ENCODE assay signal across 17 cellular contexts in genomic region chr2:168686485-168687191, GRCh38.
A peak's percentile ranks its signal among the peaks of the same experiment; 100 is the strongest.
DNase-seq lines count a peak whose midpoint lies in the region; ATAC-seq and TF ChIP-seq lines count a peak whose summit lies in the region.
"Had no signal": no experiment of that assay in that cellular context is flagged by ENCODE, and none has a peak within 500 bp of the region (broad histone marks: within the 10 kb centered on the region; RNA-seq: fewer than 3 reads in every experiment).

No MANE protein-coding gene starts in this region.

- POLR2A ChIA-PET in activated CD8-positive, alpha-beta T cell treated with anti-CD3 and anti-CD28 coated beads, Interleukin-2, amount 10 ng/mL, durations not matched to agents 7 days and 5 days (lab: Charles Lee) = no interaction called here

- peak; percentile 8 for DNase-seq in 8988T
- DNase-seq in HS-27A (ENCODE audit: low read depth) = peak; percentile 24
- peak; percentile 57 for DNase-seq in astrocyte of the spinal cord (ENCODE audit: low read depth, low spot score)
- DNase-seq in foreskin keratinocyte = peak in 1 of 2 donors; percentile 37
- DNase-seq in activated CD8-positive, alpha-beta T cell treated with anti-CD3 and anti-CD28 coated beads, Interleukin-2, amount 10 ng/mL, durations not matched to agents 7 days and 5 days = no peak
- no peak for DNase-seq in Ammon's horn (ENCODE audit: low spot score)
- DNase-seq in RKO (ENCODE audit: low spot score) = no peak
- no peak for DNase-seq in dorsolateral prefrontal cortex
- DNase-seq: NCI-H510A treated with DMSO at 0.1 percent for 48 hours; stimulated activated CD4-positive, alpha-beta T cell treated with anti-CD3 and anti-CD28 coated beads, Interleukin-15, amount 100 ng/mL, for 24 hours had no signal

- CTCF ChIA-PET in activated CD8-positive, alpha-beta T cell treated with anti-CD3 and anti-CD28 coated beads, Interleukin-2, amount 10 ng/mL, durations not matched to agents 7 days and 5 days (lab: Charles Lee) = interaction anchor here (0.7 to 4.6 kb wide), 8 partner anchors 11 to 350 kb away, joined by 3 to 46 read pairs (median 3); no protein-coding TSS in a partner anchor

- peaks cover 4% of the 10 kb centered on the region for H3K36me3 Mint-ChIP-seq in activated CD8-positive, alpha-beta T cell treated with anti-CD3 and anti-CD28 coated beads, Interleukin-2, amount 10 ng/mL, durations not matched to agents 7 days and 5 days (ENCODE audit: low read depth)
- H3K36me3 Mint-ChIP-seq: natural killer cell treated with Interleukin-12 subunit alpha and Interleukin-12 subunit beta and Interleukin-15 and Interleukin-18, amount 100 ng/mL, for 72 hours had no signal

- H3K27ac ChIP-seq in foreskin keratinocyte (no peak overlapping the region), dorsolateral prefrontal cortex (no peak overlapping the region)
- H3K27ac ChIP-seq: gastroesophageal sphincter, SJSA1, vagina had no signal

- peak; percentile 58 for ATAC-seq in foreskin keratinocyte
- ATAC-seq in activated CD8-positive, alpha-beta T cell treated with anti-CD3 and anti-CD28 coated beads, Interleukin-2, amount 10 ng/mL, durations not matched to agents 7 days and 5 days = no peak
- ATAC-seq: gastroesophageal sphincter; natural killer cell treated with Interleukin-12 subunit alpha and Interleukin-12 subunit beta and Interleukin-15 and Interleukin-18, amount 100 ng/mL, for 72 hours had no signal

- H3K4me1 ChIP-seq in foreskin keratinocyte = no peaks in the 10 kb centered on the region
- H3K4me1 ChIP-seq: vagina had no signal

- no peak overlapping the region for H3K4me3 Mint-ChIP-seq in activated CD8-positive, alpha-beta T cell treated with anti-CD3 and anti-CD28 coated beads, Interleukin-2, amount 10 ng/mL, durations not matched to agents 7 days and 5 days
- H3K4me3 Mint-ChIP-seq: activated CD4-positive, alpha-beta T cell treated with anti-CD3 and anti-CD28 coated beads, Interleukin-2, amount 10 ng/mL, durations not matched to agents 7 days and 5 days; activated naive CD4-positive, alpha-beta T cell treated with anti-CD3 and anti-CD28 coated beads, Interleukin-2, amount 10 ng/mL, durations not matched to agents 7 days and 5 days; natural killer cell treated with Interleukin-12 subunit alpha and Interleukin-12 subunit beta and Interleukin-15 and Interleukin-18, amount 100 ng/mL, for 72 hours had no signal

- no peaks in the 10 kb centered on the region for H3K9me3 Mint-ChIP-seq in activated CD8-positive, alpha-beta T cell treated with anti-CD3 and anti-CD28 coated beads, Interleukin-2, amount 10 ng/mL, durations not matched to agents 7 days and 5 days (ENCODE audit: insufficient read depth)
- H3K9me3 Mint-ChIP-seq: activated CD4-positive, alpha-beta T cell treated with anti-CD3 and anti-CD28 coated beads, Interleukin-2, amount 10 ng/mL, durations not matched to agents 7 days and 5 days; activated naive CD4-positive, alpha-beta T cell treated with anti-CD3 and anti-CD28 coated beads, Interleukin-2, amount 10 ng/mL, durations not matched to agents 7 days and 5 days; natural killer cell treated with Interleukin-12 subunit alpha and Interleukin-12 subunit beta and Interleukin-15 and Interleukin-18, amount 100 ng/mL, for 72 hours had no signal

- TF ChIP-seq CTCF in astrocyte of the spinal cord (IDR thresholded peaks at IDR 0.05; ENCODE audit: low read depth, low read length) (no peak), foreskin keratinocyte (conservative IDR thresholded peaks at IDR 0.05) (no peak), dorsolateral prefrontal cortex (IDR thresholded peaks at IDR 0.05 in 54 of 56, conservative IDR thresholded peaks at IDR 0.05 in 2 of 56; ENCODE audit: low read depth in 1 of 56, partially characterized antibody in 56 of 56) (no peak)

- H3K27me3 ChIP-seq in foreskin keratinocyte = no peaks in the 10 kb centered on the region
- no peaks in the 10 kb centered on the region for H3K27me3 ChIP-seq in dorsolateral prefrontal cortex
- H3K27me3 ChIP-seq: gastroesophageal sphincter, SJSA1, vagina had no signal

- in situ Hi-C loops in astrocyte of the spinal cord (cut with HindIII; ENCODE audit: low sequenced_read_pairs) = no loop called here

- H3K4me3 ChIP-seq in astrocyte of the spinal cord (ENCODE audit: low read depth, low read length) (no peak overlapping the region), dorsolateral prefrontal cortex (no peak overlapping the region)
- H3K4me3 ChIP-seq: gastroesophageal sphincter, lung, SJSA1, vagina had no signal

- intact Hi-C loops in dorsolateral prefrontal cortex (cut with DNase I) = no loop called here

- H3K27me3 Mint-ChIP-seq in activated CD8-positive, alpha-beta T cell treated with anti-CD3 and anti-CD28 coated beads, Interleukin-2, amount 10 ng/mL, durations not matched to agents 7 days and 5 days (ENCODE audit: low read depth) = no peaks in the 10 kb centered on the region
- H3K27me3 Mint-ChIP-seq: activated CD4-positive, alpha-beta T cell treated with anti-CD3 and anti-CD28 coated beads, Interleukin-2, amount 10 ng/mL, durations not matched to agents 7 days and 5 days; activated naive CD4-positive, alpha-beta T cell treated with anti-CD3 and anti-CD28 coated beads, Interleukin-2, amount 10 ng/mL, durations not matched to agents 7 days and 5 days; natural killer cell treated with Interleukin-12 subunit alpha and Interleukin-12 subunit beta and Interleukin-15 and Interleukin-18, amount 100 ng/mL, for 72 hours had no signal

- H3K4me1 Mint-ChIP-seq in activated CD8-positive, alpha-beta T cell treated with anti-CD3 and anti-CD28 coated beads, Interleukin-2, amount 10 ng/mL, durations not matched to agents 7 days and 5 days (ENCODE audit: low read depth) = no peaks in the 10 kb centered on the region

- H3K27ac Mint-ChIP-seq in activated CD8-positive, alpha-beta T cell treated with anti-CD3 and anti-CD28 coated beads, Interleukin-2, amount 10 ng/mL, durations not matched to agents 7 days and 5 days = no peak overlapping the region
- H3K27ac Mint-ChIP-seq: activated CD4-positive, alpha-beta T cell treated with anti-CD3 and anti-CD28 coated beads, Interleukin-2, amount 10 ng/mL, durations not matched to agents 7 days and 5 days; activated naive CD4-positive, alpha-beta T cell treated with anti-CD3 and anti-CD28 coated beads, Interleukin-2, amount 10 ng/mL, durations not matched to agents 7 days and 5 days; natural killer cell treated with Interleukin-12 subunit alpha and Interleukin-12 subunit beta and Interleukin-15 and Interleukin-18, amount 100 ng/mL, for 72 hours had no signal

Comparison
In these comparisons a context has a peak if more than half of its experiments do, and no peak if none do; other contexts are left out.
1. DNase-seq: peak in 8988T (single experiment), HS-27A (single experiment) and astrocyte of the spinal cord (single experiment); none in activated CD8-positive, alpha-beta T cell treated with anti-CD3 and anti-CD28 coated beads, Interleukin-2, amount 10 ng/mL, durations not matched to agents 7 days and 5 days (single experiment), Ammon's horn (single experiment), RKO (single experiment) and dorsolateral prefrontal cortex (0 of 10).